8 cellular contexts compared by ENCODE assay signal in the genomic region with DNA sequence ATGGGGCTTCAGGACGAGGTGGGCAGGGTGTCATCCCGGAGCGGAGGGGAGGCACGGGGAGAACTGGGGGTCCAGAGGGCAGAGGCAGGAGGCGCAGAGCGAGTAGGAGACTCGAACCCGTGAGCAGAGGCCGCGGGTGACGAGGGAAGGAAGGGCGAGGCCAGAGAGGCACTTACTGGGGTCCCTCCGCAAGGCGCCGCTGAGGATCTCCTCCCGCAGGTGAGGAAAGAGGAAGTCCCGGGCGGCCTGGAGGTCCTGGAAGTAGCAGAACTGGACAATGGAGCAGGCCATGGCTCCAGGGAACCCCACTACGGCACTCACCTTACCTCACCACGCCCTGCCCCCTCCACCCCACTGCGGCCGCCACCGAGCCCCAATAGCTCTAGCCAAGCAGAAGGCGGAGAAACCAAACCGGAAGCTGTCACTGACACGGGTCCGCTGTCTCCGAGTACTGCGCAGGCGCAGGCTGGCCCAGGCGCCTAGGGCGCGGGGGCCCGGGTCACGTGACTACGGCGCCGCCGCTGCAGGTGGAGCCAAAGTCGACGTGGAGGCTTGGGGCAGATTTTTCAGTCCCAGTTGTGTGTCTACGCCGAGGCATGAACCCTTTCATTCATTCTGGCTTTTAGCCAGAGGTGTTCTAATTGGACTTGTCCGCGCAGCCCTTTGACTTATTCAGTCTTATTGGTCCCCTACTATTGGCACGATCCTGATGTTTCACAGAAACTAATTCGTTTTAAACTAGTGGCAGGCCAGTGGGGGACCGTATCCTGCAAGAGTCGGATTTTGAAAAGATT. TPM values are rescaled to one million over a fixed set of nuclear protein-coding genes. Genes with fewer than 3 reads are reported as not detected.
A peak's percentile ranks its signal among the peaks of the same experiment; 100 is the strongest.
DNase-seq lines count a peak whose midpoint lies in the region; ATAC-seq and TF ChIP-seq lines count a peak whose summit lies in the region.

A gene with protein sequence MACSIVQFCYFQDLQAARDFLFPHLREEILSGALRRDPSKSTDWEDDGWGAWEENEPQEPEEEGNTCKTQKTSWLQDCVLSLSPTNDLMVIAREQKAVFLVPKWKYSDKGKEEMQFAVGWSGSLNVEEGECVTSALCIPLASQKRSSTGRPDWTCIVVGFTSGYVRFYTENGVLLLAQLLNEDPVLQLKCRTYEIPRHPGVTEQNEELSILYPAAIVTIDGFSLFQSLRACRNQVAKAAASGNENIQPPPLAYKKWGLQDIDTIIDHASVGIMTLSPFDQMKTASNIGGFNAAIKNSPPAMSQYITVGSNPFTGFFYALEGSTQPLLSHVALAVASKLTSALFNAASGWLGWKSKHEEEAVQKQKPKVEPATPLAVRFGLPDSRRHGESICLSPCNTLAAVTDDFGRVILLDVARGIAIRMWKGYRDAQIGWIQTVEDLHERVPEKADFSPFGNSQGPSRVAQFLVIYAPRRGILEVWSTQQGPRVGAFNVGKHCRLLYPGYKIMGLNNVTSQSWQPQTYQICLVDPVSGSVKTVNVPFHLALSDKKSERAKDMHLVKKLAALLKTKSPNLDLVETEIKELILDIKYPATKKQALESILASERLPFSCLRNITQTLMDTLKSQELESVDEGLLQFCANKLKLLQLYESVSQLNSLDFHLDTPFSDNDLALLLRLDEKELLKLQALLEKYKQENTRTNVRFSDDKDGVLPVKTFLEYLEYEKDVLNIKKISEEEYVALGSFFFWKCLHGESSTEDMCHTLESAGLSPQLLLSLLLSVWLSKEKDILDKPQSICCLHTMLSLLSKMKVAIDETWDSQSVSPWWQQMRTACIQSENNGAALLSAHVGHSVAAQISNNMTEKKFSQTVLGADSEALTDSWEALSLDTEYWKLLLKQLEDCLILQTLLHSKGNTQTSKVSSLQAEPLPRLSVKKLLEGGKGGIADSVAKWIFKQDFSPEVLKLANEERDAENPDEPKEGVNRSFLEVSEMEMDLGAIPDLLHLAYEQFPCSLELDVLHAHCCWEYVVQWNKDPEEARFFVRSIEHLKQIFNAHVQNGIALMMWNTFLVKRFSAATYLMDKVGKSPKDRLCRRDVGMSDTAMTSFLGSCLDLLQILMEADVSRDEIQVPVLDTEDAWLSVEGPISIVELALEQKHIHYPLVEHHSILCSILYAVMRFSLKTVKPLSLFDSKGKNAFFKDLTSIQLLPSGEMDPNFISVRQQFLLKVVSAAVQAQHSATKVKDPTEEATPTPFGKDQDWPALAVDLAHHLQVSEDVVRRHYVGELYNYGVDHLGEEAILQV (N-terminal part only) (minus strand): TSS at position 407 of the 794 bp plus-strand sequence. CDS start 116 bp downstream, at position 291.

- peak; percentile 22 to 71 for TF ChIP-seq POLR2A in uterus (IDR thresholded peaks at IDR 0.05)

- H3K4me3 ChIP-seq in right atrium auricular region (peak within 1 kb of the TSS; percentile 76 to 93), uterus (peak within 1 kb of the TSS; percentile 74 to 77)

- H3K27me3 ChIP-seq in right atrium auricular region (no peaks in the 10 kb centered on the region), uterus (no peaks in the 10 kb centered on the region)

- ATAC-seq in GM18498 (IDR thresholded peaks at IDR 0.05; ENCODE audit: unreplicated experiment) (peak; percentile 97), HG02885 (IDR thresholded peaks at IDR 0.05; ENCODE audit: poor library complexity, unreplicated experiment) (peak; percentile 97)

- peak within 1 kb of the TSS; percentile 70 for H3K27ac ChIP-seq in angular gyrus (ENCODE audit: low read depth, low read length)
- peak within 1 kb of the TSS; percentile 89 to 91 for H3K27ac ChIP-seq in right atrium auricular region
- H3K27ac ChIP-seq in uterus = peak within 1 kb of the TSS; percentile 73 to 77

- peak; percentile 93 for DNase-seq in NCI-H1694 (lab: John Stamatoyannopoulos, UW)
- DNase-seq in right atrium auricular region (ENCODE audit: low spot score) = peak; percentile 97
- DNase-seq in pulmonary artery endothelial cell (ENCODE audit: low read depth, low spot score) = peak; percentile 63
- peak; percentile 93 to 94 for DNase-seq in uterus

- H3K36me3 ChIP-seq in right atrium auricular region = no peaks in the 10 kb centered on the region
- no peaks in the 10 kb centered on the region for H3K36me3 ChIP-seq in uterus

- peaks cover 0 to 35% of the 10 kb centered on the region in 2 donors for H3K4me1 ChIP-seq in right atrium auricular region
- peaks cover 4 to 7% of the 10 kb centered on the region in 2 donors for H3K4me1 ChIP-seq in uterus

- TF ChIP-seq CTCF in right atrium auricular region (IDR thresholded peaks at IDR 0.05) (no peak), uterus (IDR thresholded peaks at IDR 0.05) (peak in 2 of 4 experiments; percentile 7 to 8)

- H3K9me3 ChIP-seq in right atrium auricular region (no peaks in the 10 kb centered on the region), uterus (no peaks in the 10 kb centered on the region)

- intact Hi-C loops in T-helper 1 cell treated with Interleukin-12 subunit alpha and Interleukin-12 subunit beta and Interleukin-4 antibody, amounts not matched to agents 30 ng/mL and 1 ng/mL, for 36 hours (cut with micrococcal nuclease) = loop anchor here (1.0 to 5.0 kb wide), 8 partner anchors 54 to 1470 kb away; a partner anchor contains a TSS
- intact Hi-C loops in uterus (cut with DNase I; ENCODE audit: low total_unique reads) = no loop called here

RNA-seq across cellular contexts. Expression of the gene that starts here (rescaled TPM):
- total RNA-seq in T-helper 1 cell treated with Interleukin-12 subunit alpha and Interleukin-12 subunit beta and Interleukin-4 antibody, amounts not matched to agents 30 ng/mL and 1 ng/mL, for 36 hours = 49.1 and 58.2 TPM in 2 replicates
- total RNA-seq in right atrium auricular region (10 to 100 TPM; 13.9 to 15.1 TPM), pulmonary artery endothelial cell (31.3 and 39.3 TPM in 2 replicates), uterus (10 to 100 TPM in 3 of 4 donors, 1 to 10 TPM in 1; 9.4 to 47.6 (median 33.5) TPM)

Comparison
In these comparisons a context has a peak if more than half of its experiments do, and no peak if none do; other contexts are left out.
1. Peak in every context shown above with its lines: DNase-seq, ATAC-seq, H3K4me3 ChIP-seq and H3K27ac ChIP-seq.